In genomic region chr2:170665743-170666142, GRCh38 we compare ENCODE assay signal across 7 cellular contexts. TPM values are rescaled to one million over a fixed set of nuclear protein-coding genes. Genes with fewer than 3 reads are reported as not detected.
"Had no signal": no experiment of that assay in that cellular context is flagged by ENCODE, and none has a peak within 500 bp of the region (broad histone marks: within the 10 kb centered on the region; RNA-seq: fewer than 3 reads in every experiment).

No MANE protein-coding gene starts in this region.

- H3K4me2 ChIP-seq: GM23338 had no signal

- DNase-seq: H9, HCEC 1CT, IMR-90 had no signal

- ATAC-seq: GM23338 had no signal

- H3K4me3 ChIP-seq: GM23338 had no signal

- H2AFZ ChIP-seq: GM23338 had no signal

- FAIRE-seq: H1, H54, HTR-8/SVneo had no signal

RNA-seq across cellular contexts. Expression of gene SP5, which starts 49.4 kb away (rescaled TPM):
- total RNA-seq: H1, IMR-90 had no signal
- polyA plus RNA-seq: IMR-90 had no signal
